ENCODE assay signal across 12 cellular contexts in genomic region chr6:44042261-44043035, GRCh38.
DNase-seq lines count a peak whose midpoint lies in the region; ATAC-seq and TF ChIP-seq lines count a peak whose summit lies in the region.
"Had no signal": no experiment of that assay in that cellular context is flagged by ENCODE, and none has a peak within 500 bp of the region (broad histone marks: within the 10 kb centered on the region; RNA-seq: fewer than 3 reads in every experiment).

No MANE protein-coding gene starts in this region.

- no peak overlapping the region for H3K4me3 Mint-ChIP-seq in MCF 10A (ENCODE audit: unreplicated experiment)
- H3K4me3 Mint-ChIP-seq: activated T-cell treated with anti-CD3 and anti-CD28 coated beads, Interleukin-2, amount 50 U/mL, for 72 hours had no signal

- H4K91ac ChIP-seq in mesenchymal stem cell (ENCODE audit: low read length), result peak overlapping the region; percentile 99

- peak overlapping the region; percentile 96 for H4K8ac ChIP-seq in mesenchymal stem cell (ENCODE audit: low read length)

- WGBS in mesenchymal stem cell, result 82% methylated on average over 4 of the region's 4 CpGs

- H3K18ac ChIP-seq in mesenchymal stem cell (ENCODE audit: low read depth in 1 of 2, low read length in 2 of 2), result peak overlapping the region; percentile 93 to 98

- BruUV-seq in MCF 10A (replicated peaks; lab: Mats Ljungman, UMichigan), result no TSS peak

- peak overlapping the region; percentile 96 to 100 for H3K4ac ChIP-seq in mesenchymal stem cell (ENCODE audit: low read depth in 1 of 2, low read length in 2 of 2)

- no peak for ATAC-seq in GM18867 (IDR thresholded peaks at IDR 0.05; ENCODE audit: unreplicated experiment)
- ATAC-seq: activated T-cell treated with anti-CD3 and anti-CD28 coated beads, Interleukin-2, amount 50 U/mL, for 72 hours had no signal

- H3K4me3 ChIP-seq in left ventricle myocardium inferior, result no peak overlapping the region
- no peak overlapping the region for H3K4me3 ChIP-seq in right atrium auricular region
- no peak overlapping the region for H3K4me3 ChIP-seq in mesenchymal stem cell (ENCODE audit: insufficient read depth in 1 of 2, low read depth in 1 of 2, low read length in 2 of 2)
- H3K4me3 ChIP-seq in vagina, result no peak overlapping the region
- H3K4me3 ChIP-seq: skin epidermis had no signal

- peaks cover 39% of the 10 kb centered on the region for H3K4me1 ChIP-seq in left ventricle myocardium inferior
- peaks cover 3 to 37% of the 10 kb centered on the region in 2 donors for H3K4me1 ChIP-seq in right atrium auricular region
- H3K4me1 ChIP-seq in mesenchymal stem cell (ENCODE audit: control insufficient read depth, insufficient read depth, low read depth, low read length), result peaks cover 49% of the 10 kb centered on the region
- peaks cover 34% of the 10 kb centered on the region for H3K4me1 ChIP-seq in vagina

- intact Hi-C loops in left ventricle myocardium inferior (cut with micrococcal nuclease), result no loop called here
- intact Hi-C loops in MCF 10A (cut with micrococcal nuclease), result no loop called here
- intact Hi-C loops in vagina (cut with DNase I), result no loop called here

- no peaks in the 10 kb centered on the region for H3K9me3 Mint-ChIP-seq in MCF 10A (ENCODE audit: unreplicated experiment)
- H3K9me3 Mint-ChIP-seq: activated T-cell treated with anti-CD3 and anti-CD28 coated beads, Interleukin-2, amount 50 U/mL, for 72 hours had no signal

- H2AFZ ChIP-seq in mesenchymal stem cell (ENCODE audit: low read depth, low read length), result no peak overlapping the region

- no peaks in the 10 kb centered on the region for H3K27me3 Mint-ChIP-seq in MCF 10A (ENCODE audit: insufficient read depth, unreplicated experiment)

- peak overlapping the region; percentile 100 for H2BK12ac ChIP-seq in mesenchymal stem cell (ENCODE audit: low read length in 2 of 2)

- CTCF ChIA-PET in MCF 10A (lab: Yijun Ruan, JAX), result interaction anchor here (0.7 to 2.4 kb wide), 6 partner anchors 16 to 274 kb away, joined by 3 to 8 read pairs (median 4); no protein-coding TSS in a partner anchor

- H3K36me3 Mint-ChIP-seq in MCF 10A (ENCODE audit: insufficient read depth, unreplicated experiment), result no peaks in the 10 kb centered on the region

- POLR2A ChIA-PET in MCF 10A (lab: Yijun Ruan, JAX), result interaction anchor here (0.6 to 2.5 kb wide), 11 partner anchors 8 to 295 kb away, joined by 3 to 14 read pairs (median 4); no protein-coding TSS in a partner anchor

- H3K4me1 Mint-ChIP-seq in MCF 10A (ENCODE audit: insufficient read depth, unreplicated experiment), result peaks cover 37% of the 10 kb centered on the region

- no peak for TF ChIP-seq POLR2A in vagina (IDR thresholded peaks at IDR 0.05)

- H3K9me3 ChIP-seq in left ventricle myocardium inferior (replicated peaks) (no peaks in the 10 kb centered on the region), right atrium auricular region (no peaks in the 10 kb centered on the region), mesenchymal stem cell (ENCODE audit: control insufficient read depth, low read length) (no peaks in the 10 kb centered on the region), vagina (no peaks in the 10 kb centered on the region)

- H2BK120ac ChIP-seq in mesenchymal stem cell (ENCODE audit: low read depth, low read length), result peak overlapping the region; percentile 97

- H3K27ac ChIP-seq in left ventricle myocardium inferior (replicated peaks), result peak overlapping the region; percentile 43
- peak overlapping the region in 1 of 2 donors; percentile 7 for H3K27ac ChIP-seq in right atrium auricular region
- H3K27ac ChIP-seq in mesenchymal stem cell (ENCODE audit: low read length, poor library complexity, severe bottlenecking), result peak overlapping the region; percentile 87
- peak overlapping the region; percentile 80 for H3K27ac ChIP-seq in vagina
- H3K27ac ChIP-seq: HL-60 had no signal

- no peaks in the 10 kb centered on the region for H3K79me1 ChIP-seq in mesenchymal stem cell (replicated peaks; ENCODE audit: low read length, poor library complexity, severe bottlenecking)

- H2AK5ac ChIP-seq in mesenchymal stem cell (ENCODE audit: low read length, severe bottlenecking), result peak overlapping the region; percentile 99

- H3K27ac Mint-ChIP-seq in MCF 10A (ENCODE audit: low read depth, unreplicated experiment), result peak overlapping the region; percentile 69
- H3K27ac Mint-ChIP-seq: activated T-cell treated with anti-CD3 and anti-CD28 coated beads, Interleukin-2, amount 50 U/mL, for 72 hours had no signal

- DNase-seq in left ventricle myocardium inferior, result no peak
- no peak for DNase-seq in right atrium auricular region (ENCODE audit: low spot score)
- DNase-seq in MCF 10A (ENCODE audit: unreplicated experiment), result no peak
- no peak for DNase-seq in mesenchymal stem cell
- no peak for DNase-seq in vagina (ENCODE audit: extremely low spot score in 2 of 2)
- DNase-seq in GM19238 (ENCODE audit: insufficient read length, low spot score), result no peak
- no peak for DNase-seq in pons (ENCODE audit: low spot score)
- DNase-seq: activated T-cell treated with anti-CD3 and anti-CD28 coated beads, Interleukin-2, amount 50 U/mL, for 72 hours; NCI-H1092 had no signal

- TF ChIP-seq CTCF in left ventricle myocardium inferior (IDR thresholded peaks at IDR 0.05; ENCODE audit: borderline replicate concordance), result no peak
- TF ChIP-seq CTCF in right atrium auricular region (IDR thresholded peaks at IDR 0.05), result no peak
- TF ChIP-seq CTCF in MCF 10A (IDR thresholded peaks at IDR 0.05; ENCODE audit: unreplicated experiment), result no peak
- no peak for TF ChIP-seq CTCF in vagina (IDR thresholded peaks at IDR 0.05)

- no peaks in the 10 kb centered on the region for H3K36me3 ChIP-seq in left ventricle myocardium inferior
- H3K36me3 ChIP-seq in right atrium auricular region, result no peaks in the 10 kb centered on the region
- no peaks in the 10 kb centered on the region for H3K36me3 ChIP-seq in mesenchymal stem cell (ENCODE audit: control insufficient read depth in 1 of 2, insufficient read depth in 2 of 2, low read depth in 1 of 2, low read length in 2 of 2)
- no peaks in the 10 kb centered on the region for H3K36me3 ChIP-seq in vagina

- H2BK5ac ChIP-seq in mesenchymal stem cell (ENCODE audit: low read depth, low read length, poor library complexity, severe bottlenecking), result peak overlapping the region; percentile 21

- H3K27me3 ChIP-seq in left ventricle myocardium inferior (ENCODE audit: low read depth) (no peaks in the 10 kb centered on the region), right atrium auricular region (no peaks in the 10 kb centered on the region), mesenchymal stem cell (ENCODE audit: control insufficient read depth in 1 of 2, insufficient read depth in 1 of 2, low read length in 2 of 2) (no peaks in the 10 kb centered on the region), vagina (no peaks in the 10 kb centered on the region)

- H2BK15ac ChIP-seq in mesenchymal stem cell (ENCODE audit: low read depth, poor library complexity, severe bottlenecking), result peak overlapping the region; percentile 95

- H3K9ac ChIP-seq in mesenchymal stem cell (ENCODE audit: low read length), result peak overlapping the region; percentile 59

- peak overlapping the region in 1 of 2 experiments; percentile 87 for H3K14ac ChIP-seq in mesenchymal stem cell (ENCODE audit: low read length in 2 of 2)

- H3K23ac ChIP-seq in mesenchymal stem cell (ENCODE audit: low read length in 2 of 2), result peak overlapping the region in 1 of 2 experiments; percentile 29

- no peak overlapping the region for H3K4me2 ChIP-seq in mesenchymal stem cell (ENCODE audit: low read length, poor library complexity, severe bottlenecking)
